ENCODE assay signal across 8 cellular contexts in genomic region chr12:123436017-123436964, GRCh38. TPM values are rescaled to one million over a fixed set of nuclear protein-coding genes. Genes with fewer than 3 reads are reported as not detected.
A peak's percentile ranks its signal among the peaks of the same experiment; 100 is the strongest.
DNase-seq lines count a peak whose midpoint lies in the region; TF ChIP-seq lines count a peak whose summit lies in the region.

A gene with protein sequence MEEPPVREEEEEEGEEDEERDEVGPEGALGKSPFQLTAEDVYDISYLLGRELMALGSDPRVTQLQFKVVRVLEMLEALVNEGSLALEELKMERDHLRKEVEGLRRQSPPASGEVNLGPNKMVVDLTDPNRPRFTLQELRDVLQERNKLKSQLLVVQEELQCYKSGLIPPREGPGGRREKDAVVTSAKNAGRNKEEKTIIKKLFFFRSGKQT (minus strand): TSS chr12:123436684. CDS start chr12:123436420, 264 bp downstream.

- no peak for TF ChIP-seq CTCF in GM10248 (IDR thresholded peaks at IDR 0.05; ENCODE audit: control extremely low read depth, extremely low read depth, low read depth, missing control alignments)
- peak; percentile 19; the same call in 1 of the 2 replicates for TF ChIP-seq CTCF in Loucy (conservative IDR thresholded peaks at IDR 0.05; ENCODE audit: low read length)
- TF ChIP-seq CTCF in vagina (IDR thresholded peaks at IDR 0.05) = peak in 1 of 3 experiments; percentile 7

- intact Hi-C loops in vagina (cut with DNase I) = no loop called here

- H3K9ac ChIP-seq in Loucy (ENCODE audit: low read depth, low read length, poor library complexity, severe bottlenecking) (peak within 1 kb of the TSS; percentile 73), rectal smooth muscle tissue (ENCODE audit: low read length) (peak within 1 kb of the TSS; percentile 20)

- peaks cover 31% of the 10 kb centered on the region for H3K4me1 ChIP-seq in Loucy (ENCODE audit: insufficient read depth, low read length, poor library complexity, severe bottlenecking)
- peaks cover 6% of the 10 kb centered on the region for H3K4me1 ChIP-seq in rectal smooth muscle tissue (ENCODE audit: control insufficient read depth, insufficient read depth, low read length)
- H3K4me1 ChIP-seq in vagina = peaks cover 42% of the 10 kb centered on the region

- no peaks in the 10 kb centered on the region for H4K20me1 ChIP-seq in Loucy (ENCODE audit: insufficient read depth, low read length, poor library complexity, severe bottlenecking)

- H3K9me2 ChIP-seq in Loucy (replicated peaks; ENCODE audit: low read depth, low read length) = no peaks in the 10 kb centered on the region

- H2AFZ ChIP-seq in Loucy (ENCODE audit: low read length) = peak within 1 kb of the TSS; percentile 86

- peak in 1 of 2 donors; percentile 61 for TF ChIP-seq POLR2A in vagina (IDR thresholded peaks at IDR 0.05)

- H3K27ac ChIP-seq in angular gyrus (ENCODE audit: low read depth, low read length) = peak within 1 kb of the TSS; percentile 47
- H3K27ac ChIP-seq in rectal smooth muscle tissue (ENCODE audit: low read depth, low read length) = peak within 1 kb of the TSS; percentile 54
- peak within 1 kb of the TSS; percentile 81 for H3K27ac ChIP-seq in vagina

- POLR2A ChIA-PET in GM10248 (lab: Yijun Ruan, JAX) = interaction anchor here (0.5 to 2.2 kb wide), 5 partner anchors 9 to 1426 kb away, joined by 3 to 15 read pairs (median 4); no protein-coding TSS in a partner anchor

- H3K4me3 ChIP-seq in H7 (ENCODE audit: insufficient read depth, low read depth, low read length) (peak within 1 kb of the TSS; percentile 65), Loucy (ENCODE audit: low read length, poor library complexity, severe bottlenecking) (peak within 1 kb of the TSS; percentile 80), rectal smooth muscle tissue (ENCODE audit: low read length) (peak within 1 kb of the TSS; percentile 78), vagina (peak within 1 kb of the TSS; percentile 61 to 90)

- H3K27me3 ChIP-seq in H7 (ENCODE audit: control insufficient read depth, insufficient read depth, low read length) (peaks cover 14% of the 10 kb centered on the region), Loucy (ENCODE audit: insufficient read depth, low read length, poor library complexity, severe bottlenecking) (no peaks in the 10 kb centered on the region), rectal smooth muscle tissue (ENCODE audit: control insufficient read depth, insufficient read depth, low read length) (no peaks in the 10 kb centered on the region), vagina (no peaks in the 10 kb centered on the region)

- CTCF ChIA-PET in GM10248 (lab: Yijun Ruan, JAX) = interaction anchor here (1.0 to 1.6 kb wide), 3 partner anchors 8 to 22 kb away, joined by 3 to 4 read pairs (median 3); partner anchors contain the start of gene SNRNP35

- H3K36me3 ChIP-seq in H7 (replicated peaks; ENCODE audit: control insufficient read depth, insufficient read depth, low read length) (no peaks in the 10 kb centered on the region), Loucy (ENCODE audit: insufficient read depth, low read length) (no peaks in the 10 kb centered on the region), rectal smooth muscle tissue (ENCODE audit: control insufficient read depth, insufficient read depth, low read length) (no peaks in the 10 kb centered on the region), vagina (no peaks in the 10 kb centered on the region)

- H3K79me2 ChIP-seq in Loucy (ENCODE audit: insufficient read depth, low read length) = peaks cover 40% of the 10 kb centered on the region

- H3K4me2 ChIP-seq in Loucy (ENCODE audit: low read depth, low read length, poor library complexity, severe bottlenecking) = peak within 1 kb of the TSS; percentile 71

- H3K9me3 ChIP-seq in Loucy (ENCODE audit: insufficient read depth, low read depth, low read length) (no peaks in the 10 kb centered on the region), vagina (no peaks in the 10 kb centered on the region)

- DNase-seq in GM10248 (ENCODE audit: extremely low spot score) (peak; percentile 92), H7 (peak; percentile 92), T-helper 2 cell (peak; percentile 83 to 93 (median 90)), hepatic stellate cell (ENCODE audit: low spot score) (peak; percentile 94), vagina (ENCODE audit: extremely low spot score in 2 of 2) (peak in 1 of 2 donors; percentile 93)

- no peaks in the 10 kb centered on the region for H3F3A ChIP-seq in Loucy (ENCODE audit: low read depth)

RNA-seq across cellular contexts. Expression of the gene that starts here (rescaled TPM):
- 0.45 and 0.52 TPM in 2 replicates for total RNA-seq in H7 (2014; rRNA removed; shearing (Covaris generic))
- 9.6 TPM for total RNA-seq in vagina

Comparison
In these comparisons a context has a peak if more than half of its experiments do, and no peak if none do; other contexts are left out.
1. Peak in DNase-seq and H3K4me3 ChIP-seq in H7; RNA of the gene not detected or under 1 TPM.